In genomic region chr6:152273638-152274037, GRCh38 we compare ENCODE assay signal across 1 cellular context.
TF ChIP-seq lines count a peak whose summit lies in the region.

No MANE protein-coding gene starts in this region.

TF ChIP-seq in HepG2, 621 proteins besides CTCF, POLR2A, EP300 and RAD21 (continued from another document):
- TF ChIP-seq HNF1A (IDR thresholded peaks at IDR 0.05; ENCODE audit: low read depth) (no peak), HNF1A (CRISPR knock-in tag; IDR thresholded peaks at IDR 0.05; ENCODE audit: borderline replicate concordance) (no peak)
